In the genomic region with DNA sequence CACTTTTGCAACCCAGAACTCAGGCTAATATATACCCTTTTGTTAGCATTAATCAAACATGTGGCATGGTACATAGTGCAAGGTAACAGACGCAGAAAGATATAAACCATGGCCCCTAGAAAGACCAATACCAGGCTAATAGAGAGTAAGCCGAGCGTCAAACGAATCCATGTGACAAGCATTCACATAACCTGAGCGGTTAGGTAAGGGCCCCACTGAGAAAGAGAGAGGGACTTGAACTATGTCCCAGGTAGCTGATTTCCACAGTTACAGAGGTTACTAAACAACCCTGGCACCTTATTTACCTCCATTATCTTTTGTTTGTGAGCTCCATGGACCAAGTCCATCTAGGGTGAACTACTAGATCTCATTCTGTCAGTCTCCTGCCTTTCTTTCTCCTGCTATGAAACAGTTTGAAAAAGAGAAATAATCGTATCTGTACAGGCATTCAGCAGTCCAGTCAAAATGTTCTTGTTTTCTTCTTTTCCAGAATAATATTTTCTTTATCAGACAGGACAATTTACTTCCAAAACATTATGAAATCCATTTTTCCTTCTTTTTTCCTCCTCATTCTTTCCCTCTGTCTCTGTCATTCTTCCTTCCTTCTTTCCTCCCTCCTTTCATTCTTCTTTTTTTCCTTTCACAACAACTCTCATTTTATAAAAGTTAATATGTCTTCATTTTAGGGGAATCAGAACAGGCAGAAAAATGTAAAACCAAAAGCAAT, we compare ENCODE assay signal across 28 cellular contexts.
"Had no signal": no experiment of that assay in that cellular context is flagged by ENCODE, and none has a peak within 500 bp of the region (broad histone marks: within the 10 kb centered on the region; RNA-seq: fewer than 3 reads in every experiment).

No MANE protein-coding gene starts in this region.

- H3K4me3 ChIP-seq: ascending aorta, SK-N-MC had no signal

- H3K9me3 Mint-ChIP-seq: activated CD4-positive, alpha-beta memory T cell treated with anti-CD3 and anti-CD28 coated beads for 36 hours; activated naive CD4-positive, alpha-beta T cell treated with anti-CD3 and anti-CD28 coated beads for 36 hours; activated T-cell treated with anti-CD3 and anti-CD28 coated beads, Interleukin-2, amount 50 U/mL, for 4 hours; activated T-helper 17 cell treated with anti-CD3 and anti-CD28 coated beads, Interleukin-2, amount 50 U/mL, for 72 hours; T-cell had no signal

- H3K4me3 Mint-ChIP-seq: activated CD4-positive, alpha-beta memory T cell treated with anti-CD3 and anti-CD28 coated beads for 36 hours; activated CD4-positive, alpha-beta T cell treated with anti-CD3 and anti-CD28 coated beads, Interleukin-2, amount 10 ng/mL, durations not matched to agents 7 days and 5 days; activated naive CD4-positive, alpha-beta T cell treated with anti-CD3 and anti-CD28 coated beads for 36 hours; activated T-cell treated with anti-CD3 and anti-CD28 coated beads, Interleukin-2, amount 50 U/mL, for 4 hours; activated T-helper 17 cell treated with anti-CD3 and anti-CD28 coated beads, Interleukin-2, amount 50 U/mL, for 72 hours; brain; T-cell had no signal

- ATAC-seq: activated T-cell treated with anti-CD3 and anti-CD28 coated beads, Interleukin-2, amount 50 U/mL, for 4 hours; activated T-helper 17 cell treated with anti-CD3 and anti-CD28 coated beads, Interleukin-2, amount 50 U/mL, for 72 hours; T-cell had no signal

- H3K27me3 Mint-ChIP-seq: activated CD4-positive, alpha-beta memory T cell treated with anti-CD3 and anti-CD28 coated beads for 36 hours; activated CD4-positive, alpha-beta T cell treated with anti-CD3 and anti-CD28 coated beads, Interleukin-2, amount 10 ng/mL, durations not matched to agents 7 days and 5 days; activated T-helper 17 cell treated with anti-CD3 and anti-CD28 coated beads, Interleukin-2, amount 50 U/mL, for 72 hours; brain; T-cell had no signal

- H3K36me3 Mint-ChIP-seq: activated CD4-positive, alpha-beta memory T cell treated with anti-CD3 and anti-CD28 coated beads for 36 hours; brain; T-cell had no signal

- H3K36me3 ChIP-seq: ascending aorta had no signal

- H3K4me1 Mint-ChIP-seq: brain had no signal

- H3K27ac Mint-ChIP-seq: activated CD4-positive, alpha-beta memory T cell treated with anti-CD3 and anti-CD28 coated beads for 36 hours; activated CD4-positive, alpha-beta T cell treated with anti-CD3 and anti-CD28 coated beads, Interleukin-2, amount 10 ng/mL, durations not matched to agents 7 days and 5 days; activated naive CD4-positive, alpha-beta T cell treated with anti-CD3 and anti-CD28 coated beads for 36 hours; activated T-helper 17 cell treated with anti-CD3 and anti-CD28 coated beads, Interleukin-2, amount 50 U/mL, for 72 hours had no signal

- FAIRE-seq: TTC549 had no signal

- H3K27ac ChIP-seq: ascending aorta, SK-N-MC, VCaP had no signal

- H3K9me3 ChIP-seq: ascending aorta had no signal

- DNase-seq: activated CD4-positive, alpha-beta memory T cell treated with anti-CD3 and anti-CD28 coated beads for 36 hours; activated CD4-positive, alpha-beta T cell treated with anti-CD3 and anti-CD28 coated beads, Interleukin-2, amount 10 ng/mL, durations not matched to agents 7 days and 5 days; activated CD4-positive, CD25-positive, alpha-beta regulatory T cell; activated CD8-positive, alpha-beta memory T cell treated with anti-CD3 and anti-CD28 coated beads for 24 hours; activated gamma-delta T cell; activated naive CD4-positive, alpha-beta T cell treated with anti-CD3 and anti-CD28 coated beads for 36 hours; activated T-cell treated with anti-CD3 and anti-CD28 coated beads, Interleukin-2, amount 50 U/mL, for 4 hours; amniotic stem cell; Karpas-422; NCI-H1048; NCI-H1417; NCI-H1694; NCI-H2029; NCI-H2107; NCI-H2171 treated with DMSO at 0.1 percent for 48 hours; NCI-H226; NCI-H526 treated with DMSO at 0.1 percent for 48 hours; NCI-H82; SIG-M5; T-cell; T-helper 2 cell; T1000 had no signal

- H3K27me3 ChIP-seq: ascending aorta had no signal
